ENCODE assay signal across 8 cellular contexts in genomic region chr3:112043621-112044201, GRCh38. TPM values are rescaled to one million over a fixed set of nuclear protein-coding genes. Genes with fewer than 3 reads are reported as not detected.
DNase-seq lines count a peak whose midpoint lies in the region; ATAC-seq and TF ChIP-seq lines count a peak whose summit lies in the region.

No MANE protein-coding gene starts in this region.

- intact Hi-C loops in CD8-positive, alpha-beta T cell (cut with DNase I, micrococcal nuclease): loop anchor here (1.0 to 5.0 kb wide), 5 partner anchors 44 to 326 kb away; partner anchors contain the start of gene C3orf52 (in 1 of the 2)

- H3K27me3 Mint-ChIP-seq in CD8-positive, alpha-beta T cell (ENCODE audit: low read depth): peaks cover 2% of the 10 kb centered on the region
- no peaks in the 10 kb centered on the region for H3K27me3 Mint-ChIP-seq in mesothelial cell of epicardium (ENCODE audit: low read depth)

- H3K27ac ChIP-seq in CD8-positive, alpha-beta T cell (ENCODE audit: low read depth, low read length): no peak overlapping the region

- no peaks in the 10 kb centered on the region for H3K36me3 ChIP-seq in CD8-positive, alpha-beta T cell (ENCODE audit: insufficient read depth, low read length)

- no peak overlapping the region for H3K27ac Mint-ChIP-seq in CD8-positive, alpha-beta T cell
- H3K27ac Mint-ChIP-seq in mesothelial cell of epicardium: no peak overlapping the region

- no peaks in the 10 kb centered on the region for H3K27me3 ChIP-seq in CD8-positive, alpha-beta T cell (ENCODE audit: insufficient read depth, low read length)

- no peaks in the 10 kb centered on the region for H3K36me3 Mint-ChIP-seq in CD8-positive, alpha-beta T cell
- no peaks in the 10 kb centered on the region for H3K36me3 Mint-ChIP-seq in mesothelial cell of epicardium

- H3K4me1 ChIP-seq in CD8-positive, alpha-beta T cell (ENCODE audit: insufficient read depth, low read length): no peaks in the 10 kb centered on the region

- no peak overlapping the region for H3K4me3 ChIP-seq in CD8-positive, alpha-beta T cell (ENCODE audit: low read depth, low read length)

- no peaks in the 10 kb centered on the region for H3K4me1 Mint-ChIP-seq in CD8-positive, alpha-beta T cell (ENCODE audit: low read depth)
- peaks cover 11% of the 10 kb centered on the region for H3K4me1 Mint-ChIP-seq in mesothelial cell of epicardium

- no peaks in the 10 kb centered on the region for H3K9me3 ChIP-seq in CD8-positive, alpha-beta T cell (ENCODE audit: low read length)

- POLR2A ChIA-PET in CD8-positive, alpha-beta T cell (lab: Charles Lee): interaction anchor here (0.7 kb wide), 1 partner anchor 978 kb away, joined by 3 read pairs; no protein-coding TSS in a partner anchor

- ATAC-seq in CD8-positive, alpha-beta T cell: peak; percentile 99
- peak; percentile 92 for ATAC-seq in GM19328 (IDR thresholded peaks at IDR 0.05; ENCODE audit: unreplicated experiment)
- ATAC-seq in HG03354 (IDR thresholded peaks at IDR 0.05; ENCODE audit: poor library complexity, severe bottlenecking, unreplicated experiment): peak; percentile 96
- ATAC-seq in activated CD4-positive, CD25-positive, alpha-beta regulatory T cell treated with anti-CD3 and anti-CD28 coated beads, Interleukin-2, amount 50 U/mL, for 24 hours: peak; percentile 80 to 88

- peak; percentile 88 for TF ChIP-seq CTCF in CD8-positive, alpha-beta T cell (IDR thresholded peaks at IDR 0.05)
- peak; percentile 96 for TF ChIP-seq CTCF in mesothelial cell of epicardium (IDR thresholded peaks at IDR 0.05; ENCODE audit: unreplicated experiment)

- CTCF ChIA-PET in CD8-positive, alpha-beta T cell (lab: Charles Lee): interaction anchor here (0.6 to 2.4 kb wide), 25 partner anchors 9 to 375 kb away, joined by 3 to 15 read pairs (median 4); partner anchors contain the start of gene TMPRSS7

- H3K4me3 Mint-ChIP-seq in CD8-positive, alpha-beta T cell: no peak overlapping the region
- H3K4me3 Mint-ChIP-seq in mesothelial cell of epicardium: no peak overlapping the region

- H3K9me3 Mint-ChIP-seq in CD8-positive, alpha-beta T cell: no peaks in the 10 kb centered on the region
- H3K9me3 Mint-ChIP-seq in mesothelial cell of epicardium: no peaks in the 10 kb centered on the region

- peak; percentile 1 to 61 (median 34) for DNase-seq in CD8-positive, alpha-beta T cell
- DNase-seq in NCI-H226: peak; percentile 47
- DNase-seq in ecto neural progenitor cell (ENCODE audit: low spot score): peak; percentile 57
- peak in 1 of 2 experiments; percentile 40 for DNase-seq in mesothelial cell of epicardium (ENCODE audit: low spot score in 2 of 2, unreplicated experiment in 2 of 2)
- peak; percentile 1 to 4 for DNase-seq in stimulated activated CD8-positive, alpha-beta memory T cell treated with anti-CD3 and anti-CD28 coated beads, Interleukin-7, amount 100 ng/mL, for 1 hour (ENCODE audit: low read depth in 2 of 2)

RNA-seq across cellular contexts. Expression of gene TMPRSS7, which starts 9.2 kb away (rescaled TPM):
- total RNA-seq in CD8-positive, alpha-beta T cell: not detected
- not detected in 3 replicates for total RNA-seq in mesothelial cell of epicardium

RNA-seq across cellular contexts. Expression of gene C3orf52, which starts 42.5 kb away (rescaled TPM):
- total RNA-seq in CD8-positive, alpha-beta T cell: under 1 TPM; 0.19 to 0.78 TPM
- total RNA-seq in mesothelial cell of epicardium: 4.2 to 4.7 TPM (median 4.5 TPM) in 3 replicates

RNA-seq across cellular contexts. Expression of gene TAGLN3, which starts 45.0 kb away (rescaled TPM):
- total RNA-seq in CD8-positive, alpha-beta T cell: not detected
- total RNA-seq in mesothelial cell of epicardium: 0.60 to 1.8 TPM (median 1.4 TPM) in 3 replicates
